ENCODE assay signal across 1 cellular context in genomic region chr1:223707270-223708000, GRCh38.
TF ChIP-seq lines count a peak whose summit lies in the region.

No MANE protein-coding gene starts in this region.

TF ChIP-seq in K562, 482 proteins besides CTCF, POLR2A, EP300 and RAD21 (continued from another document and continues in another):
- no peak for TF ChIP-seq GABPB2 (CRISPR knock-in tag; conservative IDR thresholded peaks at IDR 0.05)
- no peak for TF ChIP-seq ZBTB8A (IDR thresholded peaks at IDR 0.05; ENCODE audit: partially characterized antibody)
- TF ChIP-seq NFXL1 (CRISPR knock-in tag; IDR thresholded peaks at IDR 0.05): no peak
- no peak for TF ChIP-seq ZBTB26 (CRISPR knock-in tag; IDR thresholded peaks at IDR 0.05)
- no peak for TF ChIP-seq POLR3G (IDR thresholded peaks at IDR 0.05; ENCODE audit: extremely low read depth, insufficient read length, insufficient replicate concordance)
- no peak for TF ChIP-seq PATZ1 (CRISPR knock-in tag; IDR thresholded peaks at IDR 0.05; ENCODE audit: borderline replicate concordance)
- TF ChIP-seq ADNP (tag; IDR thresholded peaks at IDR 0.05): 0 out of 2 replicates have a peak, but pooled peaks have one; percentile 60
- no peak for TF ChIP-seq ZNF436 (CRISPR knock-in tag; IDR thresholded peaks at IDR 0.05)
- 0 out of 4 replicates have a peak, but pooled peaks of 1 of the 2 experiments have one; percentile 27 for TF ChIP-seq MAZ (CRISPR knock-in tag; conservative IDR thresholded peaks at IDR 0.05 in 1 of 2, IDR thresholded peaks at IDR 0.05 in 1 of 2)
- no peak for TF ChIP-seq TBL1XR1 (IDR thresholded peaks at IDR 0.05; ENCODE audit: low read length in 2 of 2)
- TF ChIP-seq KDM2B (CRISPR knock-in tag; IDR thresholded peaks at IDR 0.05): no peak
- peak; percentile 65 for TF ChIP-seq NFIC (IDR thresholded peaks at IDR 0.05)
- no peak for TF ChIP-seq ZNF212 (CRISPR knock-in tag; IDR thresholded peaks at IDR 0.05)
- peak; percentile 54 for TF ChIP-seq TAL1 (IDR thresholded peaks at IDR 0.05)
- no peak for TF ChIP-seq ELK1 (CRISPR knock-in tag; IDR thresholded peaks at IDR 0.05)
- TF ChIP-seq POU5F1 (IDR thresholded peaks at IDR 0.05; ENCODE audit: borderline replicate concordance, low read depth, low read length, partially characterized antibody): no peak
- no peak for TF ChIP-seq SNAPC5 (CRISPR knock-in tag; IDR thresholded peaks at IDR 0.05)
- TF ChIP-seq SRSF1 (IDR thresholded peaks at IDR 0.05; ENCODE audit: low read depth, low read length): no peak
- TF ChIP-seq EZH2 (IDR thresholded peaks at IDR 0.05; ENCODE audit: borderline replicate concordance, low read depth, low read length): no peak
- peak in 1 of 2 experiments; percentile 20; a peak in 1 of 4 replicates for TF ChIP-seq UBTF (IDR thresholded peaks at IDR 0.05; ENCODE audit: borderline replicate concordance in 1 of 2, low read depth in 2 of 2, low read length in 2 of 2)
- no peak for TF ChIP-seq SFPQ (IDR thresholded peaks at IDR 0.05; ENCODE audit: low read depth, low read length)
- no peak for TF ChIP-seq RBM34 (IDR thresholded peaks at IDR 0.05; ENCODE audit: borderline replicate concordance, insufficient read depth, low read length)
- TF ChIP-seq MXI1 (IDR thresholded peaks at IDR 0.05; ENCODE audit: low read depth, low read length): no peak
- no peak for TF ChIP-seq ZNF511 (CRISPR knock-in tag; IDR thresholded peaks at IDR 0.05)
- TF ChIP-seq ZBTB2 (IDR thresholded peaks at IDR 0.05): peak; percentile 86
- no peak for TF ChIP-seq GATA2 (CRISPR knock-in tag; IDR thresholded peaks at IDR 0.05)
- no peak for TF ChIP-seq GTF2F1 (IDR thresholded peaks at IDR 0.05; ENCODE audit: low read depth, low read length)
- 0 out of 2 replicates have a peak, but pooled peaks have one; percentile 32 for TF ChIP-seq MTA3 (IDR thresholded peaks at IDR 0.05; ENCODE audit: borderline replicate concordance)
- TF ChIP-seq HDAC3 (IDR thresholded peaks at IDR 0.05; ENCODE audit: borderline replicate concordance, partially characterized antibody): no peak
- no peak for TF ChIP-seq TFE3 (CRISPR knock-in tag; IDR thresholded peaks at IDR 0.05)
- TF ChIP-seq ZNF583 (CRISPR knock-in tag; IDR thresholded peaks at IDR 0.05): no peak
- TF ChIP-seq GTF3C2 (IDR thresholded peaks at IDR 0.05; ENCODE audit: borderline replicate concordance, extremely low read depth, insufficient read length): no peak
- no peak for TF ChIP-seq KAT2B (IDR thresholded peaks at IDR 0.05; ENCODE audit: low read depth, low read length)
- TF ChIP-seq ZNF253 (CRISPR knock-in tag; conservative IDR thresholded peaks at IDR 0.05): no peak
- TF ChIP-seq MCM5 (IDR thresholded peaks at IDR 0.05; ENCODE audit: low read depth): no peak
- TF ChIP-seq HBP1 (CRISPR knock-in tag; IDR thresholded peaks at IDR 0.05): peak; percentile 86
- no peak for TF ChIP-seq THAP12 (CRISPR knock-in tag; IDR thresholded peaks at IDR 0.05)
- no peak for TF ChIP-seq BMI1 (IDR thresholded peaks at IDR 0.05; ENCODE audit: low read length)
- TF ChIP-seq CBFA2T2 (conservative IDR thresholded peaks at IDR 0.05): peak; percentile 87
- no peak for TF ChIP-seq TEAD2 (tag; IDR thresholded peaks at IDR 0.05)
